In the genomic region with DNA sequence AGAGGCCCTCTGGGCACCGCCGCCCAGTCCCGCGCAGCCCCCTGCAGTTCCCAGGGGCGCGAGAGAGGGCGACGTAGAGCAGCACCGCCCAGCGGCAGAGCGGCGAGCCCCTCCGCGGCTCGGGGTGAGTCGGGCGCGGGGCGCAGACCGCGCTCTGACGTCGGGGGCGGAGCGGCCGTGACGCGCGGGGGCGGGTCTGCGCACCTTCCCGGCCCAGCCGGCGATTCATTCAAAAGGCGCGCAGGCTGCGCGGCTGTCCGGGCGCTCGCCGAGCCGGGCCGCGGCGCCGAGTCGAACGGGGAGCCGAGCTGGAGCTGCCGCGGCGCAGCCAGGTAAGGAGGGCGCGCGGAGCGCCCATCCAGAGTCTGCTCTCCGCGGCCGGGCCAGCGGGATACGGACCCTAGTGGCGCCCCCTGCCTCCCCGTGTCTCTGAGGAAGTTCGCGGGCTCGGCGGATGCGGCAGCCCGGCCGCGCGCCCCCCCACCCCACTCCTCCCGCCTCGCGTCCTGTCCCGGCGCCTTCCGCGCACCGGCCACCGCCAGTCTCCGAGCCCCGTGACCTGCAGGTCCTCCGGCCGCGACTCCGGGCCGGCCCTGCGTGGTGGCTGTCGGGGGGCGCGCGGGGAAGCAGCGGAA, we compare ENCODE assay signal across 8 cellular contexts. TPM values are rescaled to one million over a fixed set of nuclear protein-coding genes. Genes with fewer than 3 reads are reported as not detected.
A peak's percentile ranks its signal among the peaks of the same experiment; 100 is the strongest.
DNase-seq lines count a peak whose midpoint lies in the region; ATAC-seq, FAIRE-seq and TF ChIP-seq lines count a peak whose summit lies in the region.

A gene with protein sequence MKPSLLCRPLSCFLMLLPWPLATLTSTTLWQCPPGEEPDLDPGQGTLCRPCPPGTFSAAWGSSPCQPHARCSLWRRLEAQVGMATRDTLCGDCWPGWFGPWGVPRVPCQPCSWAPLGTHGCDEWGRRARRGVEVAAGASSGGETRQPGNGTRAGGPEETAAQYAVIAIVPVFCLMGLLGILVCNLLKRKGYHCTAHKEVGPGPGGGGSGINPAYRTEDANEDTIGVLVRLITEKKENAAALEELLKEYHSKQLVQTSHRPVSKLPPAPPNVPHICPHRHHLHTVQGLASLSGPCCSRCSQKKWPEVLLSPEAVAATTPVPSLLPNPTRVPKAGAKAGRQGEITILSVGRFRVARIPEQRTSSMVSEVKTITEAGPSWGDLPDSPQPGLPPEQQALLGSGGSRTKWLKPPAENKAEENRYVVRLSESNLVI (plus strand): TSS at position 232 of the 635 bp plus-strand sequence. CDS start 12,738 bp downstream, outside the sequence.

- H3K9ac ChIP-seq in subcutaneous abdominal adipose tissue (ENCODE audit: low read length in 5 of 5): peak within 1 kb of the TSS; percentile 35 to 75 (median 71)

- peak; percentile 89 for ATAC-seq in foreskin keratinocyte

- TF ChIP-seq POLR2A in H54 (IDR thresholded peaks at IDR 0.05; ENCODE audit: low read depth, low read length): peak; percentile 100

- peak within 1 kb of the TSS; percentile 56 for H2AFZ ChIP-seq in neuron (ENCODE audit: low read depth, low read length)

- peak; percentile 92 for DNase-seq in GDM1 (lab: John Stamatoyannopoulos, UW)
- DNase-seq in H54 (ENCODE audit: insufficient read length, low spot score): peak; percentile 97
- peak; percentile 94 for DNase-seq in LoVo (ENCODE audit: low spot score)
- DNase-seq in SHP77 treated with DMSO at 0.1 percent for 48 hours (lab: John Stamatoyannopoulos, UW): peak; percentile 88
- peak; percentile 93 for DNase-seq in activated gamma-delta T cell treated with Interleukin-2 at 50 U/mL for 16 hours
- peak; percentile 63 to 77 for DNase-seq in foreskin keratinocyte

- H3K9me3 ChIP-seq in neuron (ENCODE audit: low read length): no peaks in the 10 kb centered on the region
- H3K9me3 ChIP-seq in subcutaneous abdominal adipose tissue (ENCODE audit: control insufficient read depth in 5 of 5, low read length in 5 of 5): no peaks in the 10 kb centered on the region

- peak within 1 kb of the TSS; percentile 71 for H3K27ac ChIP-seq in foreskin keratinocyte
- peak within 1 kb of the TSS; percentile 30 for H3K27ac ChIP-seq in subcutaneous abdominal adipose tissue (ENCODE audit: low read depth, low read length)

- peak; percentile 98 for TF ChIP-seq CTCF in foreskin keratinocyte (conservative IDR thresholded peaks at IDR 0.05)

- no peaks in the 10 kb centered on the region for H3K27me3 ChIP-seq in foreskin keratinocyte
- H3K27me3 ChIP-seq in neuron (ENCODE audit: insufficient read depth, low read length): no peaks in the 10 kb centered on the region
- H3K27me3 ChIP-seq in subcutaneous abdominal adipose tissue (ENCODE audit: control insufficient read depth in 5 of 5, insufficient read depth in 4 of 5, low read length in 5 of 5): no peaks in the 10 kb centered on the region

- H3K4me1 ChIP-seq in foreskin keratinocyte (peaks cover 7% of the 10 kb centered on the region), neuron (ENCODE audit: insufficient read depth, low read length) (peaks cover 9% of the 10 kb centered on the region), subcutaneous abdominal adipose tissue (ENCODE audit: control insufficient read depth in 5 of 5, insufficient read depth in 5 of 5, low read length in 5 of 5) (peaks cover 2 to 59% (median 29%) of the 10 kb centered on the region in 5 donors)

- no peak for FAIRE-seq in H54 (lab: Jason Lieb, UNC)

- H3K4me3 ChIP-seq in neuron (ENCODE audit: low read length): peak within 1 kb of the TSS; percentile 58
- H3K4me3 ChIP-seq in subcutaneous abdominal adipose tissue (ENCODE audit: low read depth in 1 of 5, low read length in 5 of 5): peak within 1 kb of the TSS; percentile 60 to 80 (median 73)

- no peaks in the 10 kb centered on the region for H3K36me3 ChIP-seq in neuron (ENCODE audit: insufficient read depth, low read length)
- no peaks in the 10 kb centered on the region for H3K36me3 ChIP-seq in subcutaneous abdominal adipose tissue (ENCODE audit: control insufficient read depth in 5 of 5, insufficient read depth in 5 of 5, low read length in 5 of 5)

RNA-seq across cellular contexts. Expression of the gene that starts here (rescaled TPM):
- total RNA-seq in foreskin keratinocyte: 11.6 and 12.7 TPM in 2 replicates
- 8.1 and 10.7 TPM in 2 replicates for polyA plus RNA-seq in foreskin keratinocyte

Comparison
In these comparisons a context has a peak if more than half of its experiments do, and no peak if none do; other contexts are left out.
1. Peak in every context shown above with its lines: DNase-seq, ATAC-seq, H3K4me3 ChIP-seq and H3K27ac ChIP-seq.